Comparison of ENCODE assay signal across 1 cellular context in genomic region chr1:175079338-175079737, GRCh38.
TF ChIP-seq lines count a peak whose summit lies in the region.

No MANE protein-coding gene starts in this region.

TF ChIP-seq in K562, 482 proteins besides CTCF, POLR2A, EP300 and RAD21:
- TF ChIP-seq ZNF121 (CRISPR knock-in tag; conservative IDR thresholded peaks at IDR 0.05) (no peak), MCM5 (IDR thresholded peaks at IDR 0.05; ENCODE audit: low read depth) (no peak), MAFK (IDR thresholded peaks at IDR 0.05; ENCODE audit: low read length) (no peak), CCAR2 (IDR thresholded peaks at IDR 0.05; ENCODE audit: low read depth, low read length) (no peak), ZNF41 (CRISPR knock-in tag; conservative IDR thresholded peaks at IDR 0.05) (no peak), ZBTB9 (CRISPR knock-in tag; IDR thresholded peaks at IDR 0.05) (0 out of 2 replicates have a peak, but pooled peaks have one; percentile 51)
